8 cellular contexts compared by ENCODE assay signal in genomic region chr7:90816511-90817142, GRCh38.
DNase-seq lines count a peak whose midpoint lies in the region; ATAC-seq, FAIRE-seq and TF ChIP-seq lines count a peak whose summit lies in the region.

No MANE protein-coding gene starts in this region.

- intact Hi-C loops in Right ventricle myocardium superior (cut with DNase I), result no loop called here

- peak; percentile 90 for FAIRE-seq in urothelium cell line (lab: Jason Lieb, UNC)

- DNase-seq in Right ventricle myocardium superior (no peak), right atrium auricular region (ENCODE audit: low spot score) (no peak), NOMO-1 treated with DMSO at 0.1 percent for 48 hours (lab: John Stamatoyannopoulos, UW; ENCODE audit: unreplicated experiment) (peak; percentile 92), fibroblast of villous mesenchyme (ENCODE audit: low read depth) (peak; percentile 96), urothelium cell line (ENCODE audit: low spot score) (peak; percentile 91), SHP77 (lab: John Stamatoyannopoulos, UW) (no peak)
- no peak for DNase-seq in stimulated activated naive CD4-positive, alpha-beta T cell (lab: John Stamatoyannopoulos, UW)

- TF ChIP-seq CTCF in right atrium auricular region (IDR thresholded peaks at IDR 0.05), result no peak
- TF ChIP-seq CTCF in fibroblast of villous mesenchyme (IDR thresholded peaks at IDR 0.05; ENCODE audit: insufficient read depth, low read depth, low read length), result no peak

- peak; percentile 51 for ATAC-seq in Right ventricle myocardium superior (ENCODE audit: poor library complexity)
- ATAC-seq in HG02938 (IDR thresholded peaks at IDR 0.05; ENCODE audit: unreplicated experiment), result peak; percentile 100

- H3K9me3 ChIP-seq in right atrium auricular region, result peaks cover 0 to 4% of the 10 kb centered on the region in 2 donors

- peak overlapping the region in 1 of 2 donors; percentile 1 for H3K27ac ChIP-seq in right atrium auricular region

- H3K36me3 ChIP-seq in right atrium auricular region, result no peaks in the 10 kb centered on the region

- H3K27me3 ChIP-seq in right atrium auricular region, result no peaks in the 10 kb centered on the region

- H3K4me3 ChIP-seq in right atrium auricular region (no peak overlapping the region), fibroblast of villous mesenchyme (ENCODE audit: low read depth, low read length) (no peak overlapping the region)

- H3K4me1 ChIP-seq in right atrium auricular region, result peaks cover 0 to 12% of the 10 kb centered on the region in 2 donors

Comparison
In these comparisons a context has a peak if more than half of its experiments do, and no peak if none do; other contexts are left out.
1. DNase-seq: peak in NOMO-1 treated with DMSO at 0.1 percent for 48 hours (single experiment), fibroblast of villous mesenchyme (single experiment) and urothelium cell line (single experiment); none in Right ventricle myocardium superior (single experiment), right atrium auricular region (single experiment), SHP77 (0 of 2) and stimulated activated naive CD4-positive, alpha-beta T cell (0 of 6).